7 cellular contexts compared by ENCODE assay signal in genomic region chr7:107890962-107891618, GRCh38. TPM values are rescaled to one million over a fixed set of nuclear protein-coding genes. Genes with fewer than 3 reads are reported as not detected.
DNase-seq lines count a peak whose midpoint lies in the region; ATAC-seq and TF ChIP-seq lines count a peak whose summit lies in the region.

DLD (plus strand) TSS chr7:107891183; CDS start chr7:107891251, 68 bp downstream.

- under 1% methylated on average over 43 of the region's 54 CpGs for WGBS in hepatocyte (ENCODE audit: low lambda C conversion rate, missing lambda C conversion rate)

- H3K4me3 ChIP-seq in astrocyte of the cerebellum (ENCODE audit: low read depth, low read length) (peak within 1 kb of the TSS; percentile 82), hepatocyte (peak within 1 kb of the TSS; percentile 35), retinal pigment epithelial cell (ENCODE audit: low read length) (peak within 1 kb of the TSS; percentile 85)

- H3K9me2 ChIP-seq in hepatocyte (replicated peaks; ENCODE audit: insufficient read depth) = no peaks in the 10 kb centered on the region

- H3K9me3 ChIP-seq in hepatocyte (ENCODE audit: low read depth) = no peaks in the 10 kb centered on the region

- peak within 1 kb of the TSS; percentile 95 for H3K4me2 ChIP-seq in hepatocyte

- peak within 1 kb of the TSS; percentile 87 for H2AFZ ChIP-seq in hepatocyte

- peaks cover 38% of the 10 kb centered on the region for H4K20me1 ChIP-seq in hepatocyte (ENCODE audit: insufficient read depth, poor library complexity, severe bottlenecking)

- no peaks in the 10 kb centered on the region for H3K27me3 ChIP-seq in hepatocyte

- in situ Hi-C loops in astrocyte of the cerebellum (cut with HindIII; ENCODE audit: low sequenced_read_pairs) = no loop called here

- H3K27ac ChIP-seq in hepatocyte = peak within 1 kb of the TSS; percentile 95

- DNase-seq in NCI-H2029 (lab: John Stamatoyannopoulos, UW) (peak; percentile 96), T-helper 9 cell (peak; percentile 91), astrocyte of the cerebellum (ENCODE audit: low read depth) (peak; percentile 72), hepatocyte (ENCODE audit: low spot score) (peak; percentile 96), retinal pigment epithelial cell (ENCODE audit: low read depth) (peak; percentile 71)

- H3K79me2 ChIP-seq in hepatocyte = peaks cover 48% of the 10 kb centered on the region

- H3K36me3 ChIP-seq in hepatocyte (replicated peaks; ENCODE audit: insufficient read depth, low read depth) = no peaks in the 10 kb centered on the region

- TF ChIP-seq CTCF in astrocyte of the cerebellum (IDR thresholded peaks at IDR 0.05; ENCODE audit: low read depth, low read length, missing control alignments) (no peak), hepatocyte (IDR thresholded peaks at IDR 0.05; ENCODE audit: poor library complexity) (no peak), retinal pigment epithelial cell (conservative IDR thresholded peaks at IDR 0.05; ENCODE audit: low read depth, low read length) (no peak)

- peaks cover 23% of the 10 kb centered on the region for H3K4me1 ChIP-seq in hepatocyte (ENCODE audit: insufficient read depth)

- ATAC-seq in GM18502 (IDR thresholded peaks at IDR 0.05; ENCODE audit: poor library complexity, unreplicated experiment) (peak; percentile 99), HG02970 (IDR thresholded peaks at IDR 0.05; ENCODE audit: low FRiP score, unreplicated experiment) (peak; percentile 98)

RNA-seq across cellular contexts. Expression of gene DLD, which starts in this region (rescaled TPM):
- 125 and 129 TPM in 2 replicates for total RNA-seq in hepatocyte
- 84.9 and 96.0 TPM in 2 replicates for polyA plus RNA-seq in hepatocyte

Comparison
In these comparisons a context has a peak if more than half of its experiments do, and no peak if none do; other contexts are left out.
1. Peak in every context shown above with its lines: DNase-seq, ATAC-seq, H3K4me3 ChIP-seq and H3K27ac ChIP-seq.
2. H3K4me3 ChIP-seq: peak in every context shown above with its lines; median percentile 85 in retinal pigment epithelial cell; 82 in astrocyte of the cerebellum; 35 in hepatocyte.